ENCODE assay signal across 29 cellular contexts in genomic region chr12:75650100-75650499, GRCh38.
"Had no signal": no experiment of that assay in that cellular context is flagged by ENCODE, and none has a peak within 500 bp of the region (broad histone marks: within the 10 kb centered on the region; RNA-seq: fewer than 3 reads in every experiment).

No MANE protein-coding gene starts in this region.

- H3K9me3 ChIP-seq: esophagus muscularis mucosa, left lung, lower lobe of right lung, psoas muscle, sigmoid colon, thoracic aorta, uterus had no signal

- H3K4me3 ChIP-seq: esophagus muscularis mucosa, left lung, lower lobe of right lung, psoas muscle, sigmoid colon, thoracic aorta, uterus had no signal

- H3K4me1 ChIP-seq: left lung, lower lobe of right lung, parathyroid adenoma, psoas muscle, sigmoid colon, uterus had no signal

- DNase-seq: activated CD4-positive, alpha-beta memory T cell treated with anti-CD3 and anti-CD28 coated beads, Interleukin-2, amount 10 ng/mL, durations not matched to agents 7 days and 5 days; activated CD4-positive, alpha-beta T cell treated with anti-CD3 and anti-CD28 coated beads, Interleukin-2, amount 10 ng/mL, durations not matched to agents 7 days and 5 days; activated CD4-positive, CD25-positive, alpha-beta regulatory T cell treated with anti-CD3 and anti-CD28 coated beads, Interleukin-2, amount 50 U/mL, for 72 hours; activated CD8-positive, alpha-beta memory T cell treated with anti-CD3 and anti-CD28 coated beads, Interleukin-2, amount 50 U/mL, for 48 hours; activated gamma-delta T cell; activated naive CD4-positive, alpha-beta T cell treated with anti-CD3 and anti-CD28 coated beads, Interleukin-2, amount 50 U/mL, for 16 hours; activated T-cell treated with anti-CD3 and anti-CD28 coated beads, Interleukin-2, amount 50 U/mL, for 24 hours; amniotic stem cell; central memory CD4-positive, alpha-beta T cell; endodermal cell; left lung; lower lobe of right lung; naive B cell; nucleus accumbens; psoas muscle; sigmoid colon; small intestine; stimulated activated CD4-positive, alpha-beta T cell treated with anti-CD3 and anti-CD28 coated beads, Interleukin-15, amount 100 ng/mL, for 24 hours; stimulated activated CD4-positive, alpha-beta T cell treated with anti-CD3 and anti-CD28 coated beads, Interleukin-2, amount 100 ng/mL, for 24 hours; stimulated activated naive CD4-positive, alpha-beta T cell treated with Interleukin-2 at 50 U/mL for 16 hours; SW 1271; T-helper 17 cell; T1000; trophoblast cell; uterus; WERI-Rb-1 had no signal

- H3K27me3 ChIP-seq: esophagus muscularis mucosa, left lung, sigmoid colon, uterus had no signal

- ATAC-seq: left lung, lower lobe of right lung, psoas muscle, T-helper 17 cell had no signal

- H2AFZ ChIP-seq: parathyroid adenoma had no signal

- H3K27ac ChIP-seq: esophagus muscularis mucosa, left lung, lower lobe of right lung, parathyroid adenoma, psoas muscle, sigmoid colon, thoracic aorta, WERI-Rb-1 had no signal

- H3K36me3 ChIP-seq: esophagus muscularis mucosa, left lung, lower lobe of right lung, sigmoid colon, thoracic aorta, uterus, WERI-Rb-1 had no signal

- H3K79me2 ChIP-seq: parathyroid adenoma had no signal

- H3K9ac ChIP-seq: parathyroid adenoma had no signal
